8 cellular contexts compared by ENCODE assay signal in genomic region chr1:8283058-8283884, GRCh38. TPM values are rescaled to one million over a fixed set of nuclear protein-coding genes. Genes with fewer than 3 reads are reported as not detected.
DNase-seq lines count a peak whose midpoint lies in the region; ATAC-seq and TF ChIP-seq lines count a peak whose summit lies in the region.

No MANE protein-coding gene starts in this region.

- H3K4me3 Mint-ChIP-seq in natural killer cell treated with Interleukin-12 subunit alpha and Interleukin-12 subunit beta and Interleukin-15 and Interleukin-18, amount 100 ng/mL, for 72 hours, result peak overlapping the region; percentile 55
- no peak overlapping the region for H3K4me3 Mint-ChIP-seq in natural killer cell
- peak overlapping the region; percentile 29 for H3K4me3 Mint-ChIP-seq in activated CD4-positive, alpha-beta memory T cell treated with anti-CD3 and anti-CD28 coated beads for 36 hours
- no peak overlapping the region for H3K4me3 Mint-ChIP-seq in Caco-2 (ENCODE audit: unreplicated experiment)

- TF ChIP-seq CTCF in natural killer cell (IDR thresholded peaks at IDR 0.05) (no peak), Caco-2 (IDR thresholded peaks at IDR 0.05; ENCODE audit: insufficient read depth in 1 of 2, low read depth in 1 of 2, low read length in 1 of 2, severe bottlenecking in 1 of 2, unreplicated experiment in 1 of 2) (no peak)

- no peaks in the 10 kb centered on the region for H3K36me3 ChIP-seq in H7 (replicated peaks; ENCODE audit: control insufficient read depth, insufficient read depth, low read length)
- no peaks in the 10 kb centered on the region for H3K36me3 ChIP-seq in Caco-2 (ENCODE audit: control insufficient read depth, insufficient read depth, low read length)

- H3K4me3 ChIP-seq in H7 (ENCODE audit: insufficient read depth, low read depth, low read length) (no peak overlapping the region), Caco-2 (ENCODE audit: low read depth, low read length) (no peak overlapping the region)

- peaks cover 26 to 32% of the 10 kb centered on the region in 2 donors for H3K27me3 Mint-ChIP-seq in natural killer cell treated with Interleukin-12 subunit alpha and Interleukin-12 subunit beta and Interleukin-15 and Interleukin-18, amount 100 ng/mL, for 72 hours
- H3K27me3 Mint-ChIP-seq in natural killer cell (ENCODE audit: low read depth in 2 of 2) (peaks cover 29 to 38% of the 10 kb centered on the region in 2 donors), Caco-2 (ENCODE audit: insufficient read depth, unreplicated experiment) (no peaks in the 10 kb centered on the region)
- H3K27me3 Mint-ChIP-seq in activated CD4-positive, alpha-beta memory T cell treated with anti-CD3 and anti-CD28 coated beads for 36 hours, result peaks cover 36% of the 10 kb centered on the region

- intact Hi-C loops in natural killer cell (cut with micrococcal nuclease) (no loop called here), Caco-2 (cut with micrococcal nuclease; ENCODE audit: unreplicated experiment) (no loop called here)
- intact Hi-C loops in activated CD4-positive, alpha-beta memory T cell treated with anti-CD3 and anti-CD28 coated beads for 36 hours (cut with micrococcal nuclease), result loop anchor here (2.0 kb wide), 1 partner anchor 186 kb away; no protein-coding TSS in a partner anchor

- H3K9me3 ChIP-seq in Caco-2, result no peaks in the 10 kb centered on the region

- BruUV-seq in Caco-2 (replicated peaks; lab: Mats Ljungman, UMichigan), result no TSS peak

- peaks cover 0 to 9% of the 10 kb centered on the region in 2 donors for H3K4me1 Mint-ChIP-seq in natural killer cell treated with Interleukin-12 subunit alpha and Interleukin-12 subunit beta and Interleukin-15 and Interleukin-18, amount 100 ng/mL, for 72 hours (ENCODE audit: low read depth in 2 of 2)
- H3K4me1 Mint-ChIP-seq in natural killer cell (peaks cover 0 to 8% of the 10 kb centered on the region in 2 donors), Caco-2 (ENCODE audit: low read depth, unreplicated experiment) (no peaks in the 10 kb centered on the region)
- peaks cover 26% of the 10 kb centered on the region for H3K4me1 Mint-ChIP-seq in activated CD4-positive, alpha-beta memory T cell treated with anti-CD3 and anti-CD28 coated beads for 36 hours (ENCODE audit: low read depth)

- POLR2A ChIA-PET in activated CD4-positive, alpha-beta memory T cell treated with anti-CD3 and anti-CD28 coated beads for 36 hours (lab: Charles Lee), result no interaction called here
- POLR2A ChIA-PET in Caco-2 (lab: Charles Lee), result no interaction called here

- no peaks in the 10 kb centered on the region for H3K9me3 Mint-ChIP-seq in natural killer cell treated with Interleukin-12 subunit alpha and Interleukin-12 subunit beta and Interleukin-15 and Interleukin-18, amount 100 ng/mL, for 72 hours
- no peaks in the 10 kb centered on the region for H3K9me3 Mint-ChIP-seq in natural killer cell
- no peaks in the 10 kb centered on the region for H3K9me3 Mint-ChIP-seq in activated CD4-positive, alpha-beta memory T cell treated with anti-CD3 and anti-CD28 coated beads for 36 hours
- H3K9me3 Mint-ChIP-seq in Caco-2 (ENCODE audit: unreplicated experiment), result no peaks in the 10 kb centered on the region

- H3K27me3 ChIP-seq in H7 (ENCODE audit: control insufficient read depth, insufficient read depth, low read length), result no peaks in the 10 kb centered on the region
- no peaks in the 10 kb centered on the region for H3K27me3 ChIP-seq in Caco-2 (replicated peaks; ENCODE audit: control insufficient read depth, insufficient read depth, low read length)

- peak overlapping the region in 1 of 2 donors; percentile 17 for H3K27ac Mint-ChIP-seq in natural killer cell treated with Interleukin-12 subunit alpha and Interleukin-12 subunit beta and Interleukin-15 and Interleukin-18, amount 100 ng/mL, for 72 hours
- H3K27ac Mint-ChIP-seq in natural killer cell (no peak overlapping the region), Caco-2 (ENCODE audit: unreplicated experiment) (no peak overlapping the region)
- H3K27ac Mint-ChIP-seq in activated CD4-positive, alpha-beta memory T cell treated with anti-CD3 and anti-CD28 coated beads for 36 hours, result peak overlapping the region; percentile 80

- peak in 1 of 2 donors; percentile 84 for ATAC-seq in natural killer cell treated with Interleukin-12 subunit alpha and Interleukin-12 subunit beta and Interleukin-15 and Interleukin-18, amount 100 ng/mL, for 72 hours
- ATAC-seq in natural killer cell (no peak), HG03103 (IDR thresholded peaks at IDR 0.05; ENCODE audit: low read depth, unreplicated experiment) (peak; percentile 83)

- CTCF ChIA-PET in activated CD4-positive, alpha-beta memory T cell treated with anti-CD3 and anti-CD28 coated beads for 36 hours (lab: Charles Lee), result no interaction called here
- CTCF ChIA-PET in Caco-2 (lab: Charles Lee), result no interaction called here

- no peaks in the 10 kb centered on the region for H3K36me3 Mint-ChIP-seq in natural killer cell treated with Interleukin-12 subunit alpha and Interleukin-12 subunit beta and Interleukin-15 and Interleukin-18, amount 100 ng/mL, for 72 hours
- H3K36me3 Mint-ChIP-seq in natural killer cell (no peaks in the 10 kb centered on the region), Caco-2 (ENCODE audit: insufficient read depth, unreplicated experiment) (no peaks in the 10 kb centered on the region)
- H3K36me3 Mint-ChIP-seq in activated CD4-positive, alpha-beta memory T cell treated with anti-CD3 and anti-CD28 coated beads for 36 hours, result no peaks in the 10 kb centered on the region

- no peaks in the 10 kb centered on the region for H3K4me1 ChIP-seq in Caco-2

- no peak for DNase-seq in natural killer cell treated with Interleukin-12 subunit alpha and Interleukin-12 subunit beta and Interleukin-15 and Interleukin-18, amount 100 ng/mL, for 72 hours (ENCODE audit: low spot score)
- DNase-seq in natural killer cell (no peak), H7 (no peak), dedifferentiated amniotic fluid mesenchymal stem cell (ENCODE audit: extremely low spot score) (no peak), Caco-2 (no peak)
- peak; percentile 64 for DNase-seq in activated CD4-positive, alpha-beta memory T cell treated with anti-CD3 and anti-CD28 coated beads for 36 hours
- peak; percentile 49 for DNase-seq in stimulated activated CD8-positive, alpha-beta memory T cell treated with anti-CD3 and anti-CD28 coated beads, Interleukin-4, amount 100 ng/mL, for 48 hours

RNA-seq across cellular contexts. Expression of gene SLC45A1, which starts 34.6 kb away (rescaled TPM):
- total RNA-seq in natural killer cell treated with Interleukin-12 subunit alpha and Interleukin-12 subunit beta and Interleukin-15 and Interleukin-18, amount 100 ng/mL, for 72 hours, result under 1 TPM; 0.22 to 0.26 TPM
- total RNA-seq in natural killer cell (under 1 TPM; 0.45 to 0.68 (median 0.52) TPM), Caco-2 (2022) (0.41 and 0.44 TPM in 2 replicates)
- total RNA-seq in activated CD4-positive, alpha-beta memory T cell treated with anti-CD3 and anti-CD28 coated beads for 36 hours, result under 1 TPM; 0.77 to 0.95 TPM
- total RNA-seq in H7 (2014; rRNA removed; shearing (Covaris generic)), result 0.90 and 1.0 TPM in 2 replicates

Comparison
In these comparisons a context has a peak if more than half of its experiments do, and no peak if none do; other contexts are left out.
1. H3K4me3 Mint-ChIP-seq: peak in natural killer cell treated with Interleukin-12 subunit alpha and Interleukin-12 subunit beta and Interleukin-15 and Interleukin-18, amount 100 ng/mL, for 72 hours (single experiment) and activated CD4-positive, alpha-beta memory T cell treated with anti-CD3 and anti-CD28 coated beads for 36 hours (single experiment); none in natural killer cell (single experiment) and Caco-2 (single experiment).
2. DNase-seq: peak in activated CD4-positive, alpha-beta memory T cell treated with anti-CD3 and anti-CD28 coated beads for 36 hours (single experiment) and stimulated activated CD8-positive, alpha-beta memory T cell treated with anti-CD3 and anti-CD28 coated beads, Interleukin-4, amount 100 ng/mL, for 48 hours (single experiment); none in natural killer cell treated with Interleukin-12 subunit alpha and Interleukin-12 subunit beta and Interleukin-15 and Interleukin-18, amount 100 ng/mL, for 72 hours (single experiment), natural killer cell (single experiment), H7 (single experiment), dedifferentiated amniotic fluid mesenchymal stem cell (single experiment) and Caco-2 (0 of 2).